20 cellular contexts compared by ENCODE assay signal in genomic region chr2:140355481-140356090, GRCh38.
DNase-seq lines count a peak whose midpoint lies in the region; ATAC-seq, FAIRE-seq and TF ChIP-seq lines count a peak whose summit lies in the region.
"Had no signal": no experiment of that assay in that cellular context is flagged by ENCODE, and none has a peak within 500 bp of the region (broad histone marks: within the 10 kb centered on the region; RNA-seq: fewer than 3 reads in every experiment).

No MANE protein-coding gene starts in this region.

- H4K5ac ChIP-seq in H1 (ENCODE audit: insufficient read length, low read depth, low read length), result peak overlapping the region; percentile 96

- no peaks in the 10 kb centered on the region for H3K27me3 ChIP-seq in H1 (replicated peaks in 1 of 4; ENCODE audit: control insufficient read depth in 3 of 4, extremely low read depth in 1 of 4, insufficient read depth in 3 of 4, low read length in 3 of 4)
- no peaks in the 10 kb centered on the region for H3K27me3 ChIP-seq in neuron (ENCODE audit: insufficient read depth, low read length)
- H3K27me3 ChIP-seq: BLaER1 had no signal

- no peaks in the 10 kb centered on the region for H4K20me1 ChIP-seq in H1 (replicated peaks in 1 of 2; ENCODE audit: control insufficient read depth in 1 of 2, insufficient read depth in 2 of 2, low read length in 2 of 2)
- H4K20me1 ChIP-seq: BLaER1 had no signal

- H3K18ac ChIP-seq in H1 (ENCODE audit: extremely low read depth, low read length), result no peak overlapping the region

- no peak overlapping the region for H2AFZ ChIP-seq in H1 (ENCODE audit: low read length)
- peak overlapping the region; percentile 10 for H2AFZ ChIP-seq in neuron (ENCODE audit: low read depth, low read length)

- H3K23ac ChIP-seq in H1 (ENCODE audit: insufficient read length), result no peak overlapping the region

- H2AK5ac ChIP-seq in H1 (ENCODE audit: low read depth, low read length), result no peak overlapping the region

- no peak overlapping the region for H2BK20ac ChIP-seq in H1 (ENCODE audit: low read length)

- ATAC-seq in GM21619 (IDR thresholded peaks at IDR 0.05; ENCODE audit: unreplicated experiment), result no peak
- ATAC-seq: A549, HepG2 had no signal

- H3K79me2 ChIP-seq in H1 (ENCODE audit: control insufficient read depth in 1 of 2, insufficient read depth in 2 of 2, low read length in 2 of 2), result no peaks in the 10 kb centered on the region

- TF ChIP-seq CTCF in H1 (IDR thresholded peaks at IDR 0.05; ENCODE audit: control extremely low read depth in 1 of 3, insufficient read depth in 1 of 3, low read depth in 1 of 3, low read length in 3 of 3), result no peak

- no peak overlapping the region for H4K8ac ChIP-seq in H1 (ENCODE audit: extremely low read depth, insufficient read depth, low read length)

- TF ChIP-seq RAD21 in H1 (IDR thresholded peaks at IDR 0.05 in 1 of 2, conservative IDR thresholded peaks at IDR 0.05 in 1 of 2; ENCODE audit: low read depth in 2 of 2, low read length in 2 of 2), result no peak

- H3K79me1 ChIP-seq in H1 (ENCODE audit: low read depth, low read length), result no peaks in the 10 kb centered on the region

- 0 out of 4 replicates have a peak overlapping the region, but pooled peaks of 1 of the 2 experiments have one; percentile 19 for H3K4me2 ChIP-seq in H1 (ENCODE audit: insufficient read depth in 1 of 2, low read depth in 2 of 2, low read length in 2 of 2)
- H3K4me2 ChIP-seq: A549, BLaER1 had no signal

- H3K4me1 ChIP-seq in H1 (replicated peaks in 1 of 4; ENCODE audit: control insufficient read depth in 3 of 4, insufficient read depth in 4 of 4, low read length in 3 of 4) (peaks cover 0 to 11% (median 0%) of the 10 kb centered on the region in 4 experiments; a peak in 1 of 7 replicates), neuron (ENCODE audit: insufficient read depth, low read length) (peaks cover 23% of the 10 kb centered on the region)
- H3K4me1 ChIP-seq: A549, BLaER1 had no signal

- H3K9me3 ChIP-seq in H1 (ENCODE audit: insufficient read depth in 2 of 2, low read depth in 1 of 2, low read length in 1 of 2) (no peaks in the 10 kb centered on the region), neuron (ENCODE audit: low read length) (no peaks in the 10 kb centered on the region)
- H3K9me3 ChIP-seq: A549, BLaER1, HAP-1 had no signal

- TF ChIP-seq POLR2A in H1 (IDR thresholded peaks at IDR 0.05; ENCODE audit: control extremely low read depth in 1 of 2, low read depth in 2 of 2, low read length in 2 of 2), result no peak

- no peak overlapping the region for H2BK120ac ChIP-seq in H1 (replicated peaks; ENCODE audit: low read depth, low read length)

- no peak overlapping the region for H2BK15ac ChIP-seq in H1 (ENCODE audit: low read length)

- no peak overlapping the region for H3K56ac ChIP-seq in H1 (replicated peaks; ENCODE audit: insufficient read length, low read depth, low read length)

- no peak overlapping the region for H3K27ac ChIP-seq in H1 (ENCODE audit: low read depth, low read length)
- H3K27ac ChIP-seq: 22Rv1, A549, BLaER1 had no signal

- no peak for TF ChIP-seq EP300 in H1 (IDR thresholded peaks at IDR 0.05; ENCODE audit: borderline replicate concordance in 1 of 2, low read depth in 2 of 2, low read length in 2 of 2)

- CTCF ChIA-PET in H1 (lab: Charles Lee; ENCODE audit: partially characterized antibody), result no interaction called here

- H3K36me3 ChIP-seq in H1 (ENCODE audit: control insufficient read depth in 2 of 4, insufficient read depth in 4 of 4, low read length in 3 of 4) (no peaks in the 10 kb centered on the region), neuron (ENCODE audit: insufficient read depth, low read length) (no peaks in the 10 kb centered on the region)
- H3K36me3 ChIP-seq: BLaER1, HAP-1 had no signal

- H4K91ac ChIP-seq in H1 (replicated peaks; ENCODE audit: insufficient read length, low read length), result no peak overlapping the region

- no peak overlapping the region for H3K14ac ChIP-seq in H1 (ENCODE audit: insufficient read length)

- no peak overlapping the region for H2BK5ac ChIP-seq in H1 (ENCODE audit: low read depth, low read length)

- H2BK12ac ChIP-seq in H1 (ENCODE audit: low read depth, low read length), result no peak overlapping the region

- no peak overlapping the region for H3K9ac ChIP-seq in H1 (replicated peaks in 1 of 4; ENCODE audit: extremely low read depth in 1 of 4, low read depth in 3 of 4, low read length in 3 of 4)
- H3K9ac ChIP-seq: BLaER1 had no signal

- no peaks in the 10 kb centered on the region for H3K23me2 ChIP-seq in H1 (ENCODE audit: low read depth, low read length)

- FAIRE-seq in H1 (lab: Jason Lieb, UNC), result no peak
- FAIRE-seq: A549, GM12892, GM18507, HepG2 had no signal

- POLR2A ChIA-PET in H1 (lab: Charles Lee; ENCODE audit: partially characterized antibody), result no interaction called here

- H3K4ac ChIP-seq in H1 (replicated peaks; ENCODE audit: insufficient read length, low read depth, low read length), result no peak overlapping the region

- DNase-seq in NCI-H446 treated with DMSO at 0.1 percent for 48 hours (lab: John Stamatoyannopoulos, UW) (peak; percentile 15), NCI-H446 (lab: John Stamatoyannopoulos, UW) (no peak), H1 (ENCODE audit: low read depth in 1 of 2, low spot score in 2 of 2) (no peak), NK-92 (lab: John Stamatoyannopoulos, UW; ENCODE audit: unreplicated experiment) (no peak), Ammon's horn (ENCODE audit: low spot score) (no peak)
- DNase-seq: AML-193; CD4-positive, alpha-beta memory T cell; DMS153; DMS79; GDM1; KBM-7 had no signal

- H3K4me3 ChIP-seq in H1 (ENCODE audit: extremely low read depth in 1 of 4, insufficient read depth in 2 of 4, low read depth in 3 of 4, low read length in 4 of 4) (no peak overlapping the region), neuron (ENCODE audit: low read length) (no peak overlapping the region)
- H3K4me3 ChIP-seq: A549, BLaER1, HAP-1 had no signal

- WGBS in H1 (ENCODE audit: extremely low coverage in 1 of 2, insufficient coverage in 1 of 2, insufficient read length in 1 of 2, insufficient replicate concordance in 2 of 2, low coverage in 1 of 2, low lambda C conversion rate in 2 of 2, missing lambda C conversion rate in 1 of 2), 2 experiments, result 37% methylated on average over 2 of the region's 2 CpGs; no CpG with 5 or more reads in 1 of the 2 experiments

TF ChIP-seq in H1, 55 proteins besides CTCF, POLR2A, EP300 and RAD21:
- TF ChIP-seq SIRT6 (IDR thresholded peaks at IDR 0.05; ENCODE audit: low read length) (no peak), CEBPB (IDR thresholded peaks at IDR 0.05; ENCODE audit: low read depth, low read length) (no peak), FOSL1 (IDR thresholded peaks at IDR 0.05; ENCODE audit: insufficient read depth, low read depth, low read length) (no peak), GTF2F1 (IDR thresholded peaks at IDR 0.05; ENCODE audit: borderline replicate concordance, low read depth, low read length) (no peak), KDM4A (IDR thresholded peaks at IDR 0.05; ENCODE audit: low read depth, low read length, severe bottlenecking) (no peak), TCF12 (IDR thresholded peaks at IDR 0.05; ENCODE audit: low read depth, low read length) (no peak), NANOG (IDR thresholded peaks at IDR 0.05; ENCODE audit: insufficient read depth, low read depth, low read length, poor library complexity, severe bottlenecking) (no peak), SRF (IDR thresholded peaks at IDR 0.05; ENCODE audit: low read depth, low read length) (no peak)
